In the genomic region with DNA sequence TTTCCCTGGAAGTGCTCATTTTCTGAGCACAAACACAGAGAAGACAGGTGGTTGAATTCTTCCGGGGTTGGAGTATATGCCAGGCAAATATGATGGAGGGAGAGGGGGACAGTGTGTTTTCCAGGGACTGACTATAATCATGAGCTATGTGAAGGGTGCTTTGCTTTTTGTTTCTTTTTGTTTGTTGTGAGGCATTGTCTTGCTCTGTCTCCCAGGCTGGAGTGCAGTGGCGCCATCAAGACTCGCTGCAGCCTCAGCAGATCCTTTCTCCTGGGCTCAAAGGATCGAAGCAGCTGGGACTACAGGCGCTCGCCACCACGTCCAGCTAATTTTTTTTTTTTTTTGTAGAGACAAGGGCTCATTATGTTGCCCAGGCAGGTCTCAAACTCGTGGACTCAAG, we compare ENCODE assay signal across 28 cellular contexts. TPM values are rescaled to one million over a fixed set of nuclear protein-coding genes. Genes with fewer than 3 reads are reported as not detected.
"Had no signal": no experiment of that assay in that cellular context is flagged by ENCODE, and none has a peak within 500 bp of the region (broad histone marks: within the 10 kb centered on the region; RNA-seq: fewer than 3 reads in every experiment).

No MANE protein-coding gene starts in this region.

- H3K4me3 Mint-ChIP-seq: activated B cell treated with CpG ODN at 0.5 μM for 24 hours; activated CD4-positive, alpha-beta T cell treated with anti-CD3 and anti-CD28 coated beads, Interleukin-2, amount 10 ng/mL, durations not matched to agents 24 days and 14 days; activated CD8-positive, alpha-beta memory T cell treated with anti-CD3 and anti-CD28 coated beads, Interleukin-2, amount 10 ng/mL, durations not matched to agents 7 days and 5 days; activated naive CD4-positive, alpha-beta T cell treated with anti-CD3 and anti-CD28 coated beads, Interleukin-2, amount 50 U/mL, for 24 hours; activated T-cell treated with anti-CD3 and anti-CD28 coated beads, Interleukin-2, amount 50 U/mL, for 24 hours; activated T-helper 1 cell treated with anti-CD3 and anti-CD28 coated beads, Interleukin-12 subunit alpha, Interleukin-12 subunit beta, Interleukin-2, Interleukin-4 antibody, amounts not matched to agents 30 ng/mL and 10 ng/mL and 1 ng/mL, durations not matched to agents 14 hours and 24 hours and 36 hours; brain; central memory CD8-positive, alpha-beta T cell; T-helper 1 cell treated with Interleukin-12 subunit alpha and Interleukin-12 subunit beta and Interleukin-4 antibody, amounts not matched to agents 30 μg/mL and 1 μg/mL, for 36 hours had no signal

- H3K4me1 Mint-ChIP-seq: activated B cell treated with CpG ODN at 0.5 μM for 24 hours; activated naive CD4-positive, alpha-beta T cell treated with anti-CD3 and anti-CD28 coated beads, Interleukin-2, amount 50 U/mL, for 24 hours; central memory CD8-positive, alpha-beta T cell had no signal

- DNase-seq: activated B cell treated with CpG ODN at 0.5 μM for 24 hours; activated CD4-positive, alpha-beta T cell treated with anti-CD3 and anti-CD28 coated beads for 1 hour; activated CD4-positive, alpha-beta T cell treated with anti-CD3 and anti-CD28 coated beads, Interleukin-2, amount 10 ng/mL, durations not matched to agents 24 days and 14 days; activated CD4-positive, alpha-beta T cell treated with anti-CD3 and anti-CD28 coated beads, Interleukin-2, amount 50 U/mL, for 48 hours; activated CD8-positive, alpha-beta memory T cell treated with anti-CD3 and anti-CD28 coated beads, Interleukin-2, amount 10 ng/mL, durations not matched to agents 7 days and 5 days; activated effector memory CD4-positive, alpha-beta T cell treated with Interleukin-2 at 50 U/mL for 16 hours; activated naive CD4-positive, alpha-beta T cell; activated T-cell treated with anti-CD3 and anti-CD28 coated beads, Interleukin-2, amount 50 U/mL, for 24 hours; amygdala; Kasumi-1; KBM-7; NCI-H1105 treated with DMSO at 0.1 percent for 48 hours; NCI-H1436 treated with DMSO at 0.1 percent for 48 hours; NCI-H1930; NCI-H2171; NCI-H2227 treated with DMSO at 0.1 percent for 48 hours; NCI-H446 treated with DMSO at 0.1 percent for 48 hours; NCI-H524 treated with DMSO at 0.1 percent for 48 hours; NCI-H82; RPMI8226 had no signal

- FAIRE-seq: astrocyte had no signal

- H3K4me3 ChIP-seq: SJSA1 had no signal

- H3K36me3 ChIP-seq: SJSA1 had no signal

- H3K27ac ChIP-seq: SJSA1 had no signal

- H3K9me3 ChIP-seq: SJSA1 had no signal

- H3K36me3 Mint-ChIP-seq: activated CD8-positive, alpha-beta memory T cell treated with anti-CD3 and anti-CD28 coated beads, Interleukin-2, amount 10 ng/mL, durations not matched to agents 7 days and 5 days; brain had no signal

- H3K9me3 Mint-ChIP-seq: activated T-helper 1 cell treated with anti-CD3 and anti-CD28 coated beads, Interleukin-12 subunit alpha, Interleukin-12 subunit beta, Interleukin-2, Interleukin-4 antibody, amounts not matched to agents 30 ng/mL and 10 ng/mL and 1 ng/mL, durations not matched to agents 14 hours and 24 hours and 36 hours; central memory CD8-positive, alpha-beta T cell had no signal

- H3K4me1 ChIP-seq: SJSA1 had no signal

- H3K27ac Mint-ChIP-seq: activated B cell treated with CpG ODN at 0.5 μM for 24 hours; activated CD4-positive, alpha-beta T cell treated with anti-CD3 and anti-CD28 coated beads, Interleukin-2, amount 10 ng/mL, durations not matched to agents 24 days and 14 days; activated CD8-positive, alpha-beta memory T cell treated with anti-CD3 and anti-CD28 coated beads, Interleukin-2, amount 10 ng/mL, durations not matched to agents 7 days and 5 days; activated naive CD4-positive, alpha-beta T cell treated with anti-CD3 and anti-CD28 coated beads, Interleukin-2, amount 50 U/mL, for 24 hours; activated T-cell treated with anti-CD3 and anti-CD28 coated beads, Interleukin-2, amount 50 U/mL, for 24 hours; activated T-helper 1 cell treated with anti-CD3 and anti-CD28 coated beads, Interleukin-12 subunit alpha, Interleukin-12 subunit beta, Interleukin-2, Interleukin-4 antibody, amounts not matched to agents 30 ng/mL and 10 ng/mL and 1 ng/mL, durations not matched to agents 14 hours and 24 hours and 36 hours; brain; T-helper 1 cell treated with Interleukin-12 subunit alpha and Interleukin-12 subunit beta and Interleukin-4 antibody, amounts not matched to agents 30 μg/mL and 1 μg/mL, for 36 hours had no signal

- ATAC-seq: activated CD8-positive, alpha-beta memory T cell treated with anti-CD3 and anti-CD28 coated beads, Interleukin-2, amount 10 ng/mL, durations not matched to agents 7 days and 5 days; Right ventricle myocardium inferior had no signal

RNA-seq across cellular contexts. Expression of a gene that starts 47.3 kb away (rescaled TPM):
- total RNA-seq: activated B cell treated with CpG ODN at 0.5 μM for 24 hours; activated CD4-positive, alpha-beta T cell treated with anti-CD3 and anti-CD28 coated beads, Interleukin-2, amount 10 ng/mL, durations not matched to agents 24 days and 14 days; activated CD8-positive, alpha-beta memory T cell treated with anti-CD3 and anti-CD28 coated beads, Interleukin-2, amount 10 ng/mL, durations not matched to agents 7 days and 5 days; activated T-helper 1 cell treated with anti-CD3 and anti-CD28 coated beads, Interleukin-12 subunit alpha, Interleukin-12 subunit beta, Interleukin-2, Interleukin-4 antibody, amounts not matched to agents 30 ng/mL and 10 ng/mL and 1 ng/mL, durations not matched to agents 14 hours and 24 hours and 36 hours; astrocyte; Right ventricle myocardium inferior; SJSA1 had no signal
